12 cellular contexts compared by ENCODE assay signal in genomic region chr9:84002344-84002743, GRCh38. TPM values are rescaled to one million over a fixed set of nuclear protein-coding genes. Genes with fewer than 3 reads are reported as not detected.
A peak's percentile ranks its signal among the peaks of the same experiment; 100 is the strongest.
DNase-seq lines count a peak whose midpoint lies in the region; ATAC-seq, FAIRE-seq and TF ChIP-seq lines count a peak whose summit lies in the region.
"Had no signal": no experiment of that assay in that cellular context is flagged by ENCODE, and none has a peak within 500 bp of the region (broad histone marks: within the 10 kb centered on the region; RNA-seq: fewer than 3 reads in every experiment).

No MANE protein-coding gene starts in this region.

- no peaks in the 10 kb centered on the region for H3K9me3 ChIP-seq in effector memory CD4-positive, alpha-beta T cell (ENCODE audit: control insufficient read depth, low read length)

- H3K9me2 ChIP-seq in GM23338 (ENCODE audit: insufficient read depth) = no peaks in the 10 kb centered on the region

- no peaks in the 10 kb centered on the region for H3F3A ChIP-seq in GM23338 (replicated peaks; ENCODE audit: low read depth)

- intact Hi-C loops in natural killer cell (cut with micrococcal nuclease) = no loop called here

- H3K4me1 Mint-ChIP-seq in T-cell = peaks cover 11 to 13% (median 11%) of the 10 kb centered on the region in 3 donors
- peaks cover 10 to 12% of the 10 kb centered on the region in 2 donors for H3K4me1 Mint-ChIP-seq in natural killer cell
- no peaks in the 10 kb centered on the region for H3K4me1 Mint-ChIP-seq in GM23338

- H3K27ac Mint-ChIP-seq in T-cell (peak overlapping the region; percentile 46 to 58), natural killer cell (peak overlapping the region; percentile 38 to 46), GM23338 (no peak overlapping the region)
- H3K27ac Mint-ChIP-seq: T-helper 1 cell treated with Interleukin-12 subunit alpha and Interleukin-12 subunit beta and Interleukin-4 antibody, amounts not matched to agents 30 μg/mL and 1 μg/mL, for 36 hours had no signal

- H2AFZ ChIP-seq in GM23338 = no peak overlapping the region

- peaks cover 17% of the 10 kb centered on the region for H3K36me3 ChIP-seq in GM23338 (ENCODE audit: insufficient read depth)
- no peaks in the 10 kb centered on the region for H3K36me3 ChIP-seq in effector memory CD4-positive, alpha-beta T cell (ENCODE audit: control insufficient read depth, insufficient read depth, low read length)

- peaks cover 10% of the 10 kb centered on the region for H3K36me3 Mint-ChIP-seq in T-cell
- H3K36me3 Mint-ChIP-seq in natural killer cell = peaks cover 12% of the 10 kb centered on the region
- peaks cover 16% of the 10 kb centered on the region; the same call in 2 of the 3 replicates for H3K36me3 Mint-ChIP-seq in GM23338 (ENCODE audit: low read depth)

- no peak overlapping the region for H3K4me3 ChIP-seq in GM23338
- H3K4me3 ChIP-seq in effector memory CD4-positive, alpha-beta T cell (ENCODE audit: insufficient read depth, low read depth, low read length, poor library complexity, severe bottlenecking) = no peak overlapping the region

- POLR2A ChIA-PET in T-cell (lab: Charles Lee) = interaction anchor here in 1 of 2 donors (0.6 to 0.7 kb wide), 2 partner anchors 81 to 118 kb away, joined by 6 read pairs; no protein-coding TSS in a partner anchor

- TF ChIP-seq CTCF in natural killer cell (IDR thresholded peaks at IDR 0.05) (no peak), GM23338 (conservative IDR thresholded peaks at IDR 0.05; ENCODE audit: low read depth in 2 of 2) (no peak)

- FAIRE-seq in GM19239 (lab: Jason Lieb, UNC) = peak; percentile 83
- FAIRE-seq: bronchial epithelial cell had no signal

- peaks cover 10% of the 10 kb centered on the region for H3K79me2 ChIP-seq in GM23338 (replicated peaks; ENCODE audit: insufficient read depth)

- no peak overlapping the region for H3K4me2 ChIP-seq in GM23338

- H4K20me1 ChIP-seq in GM23338 (replicated peaks; ENCODE audit: insufficient read depth) = peaks cover 9% of the 10 kb centered on the region; the same call in 1 of the 2 replicates

- H3K27me3 Mint-ChIP-seq in T-cell (no peaks in the 10 kb centered on the region), natural killer cell (ENCODE audit: low read depth in 2 of 2) (no peaks in the 10 kb centered on the region), GM23338 (ENCODE audit: insufficient read depth, low read depth, poor library complexity) (no peaks in the 10 kb centered on the region)

- H3K9me3 Mint-ChIP-seq in T-cell (no peaks in the 10 kb centered on the region), natural killer cell (no peaks in the 10 kb centered on the region), GM23338 (no peaks in the 10 kb centered on the region; the same call in 2 of the 3 replicates)
- H3K9me3 Mint-ChIP-seq: T-helper 1 cell treated with Interleukin-12 subunit alpha and Interleukin-12 subunit beta and Interleukin-4 antibody, amounts not matched to agents 30 μg/mL and 1 μg/mL, for 36 hours had no signal

- H3K4me3 Mint-ChIP-seq in T-cell = no peak overlapping the region
- peak overlapping the region; percentile 25 for H3K4me3 Mint-ChIP-seq in natural killer cell
- H3K4me3 Mint-ChIP-seq in GM23338 = no peak overlapping the region
- H3K4me3 Mint-ChIP-seq: T-helper 1 cell treated with Interleukin-12 subunit alpha and Interleukin-12 subunit beta and Interleukin-4 antibody, amounts not matched to agents 30 μg/mL and 1 μg/mL, for 36 hours had no signal

- CTCF ChIA-PET in T-cell (lab: Charles Lee) = interaction anchor here in 1 of 2 donors (0.6 kb wide), 1 partner anchor 19 kb away, joined by 3 read pairs; no protein-coding TSS in a partner anchor

- DNase-seq in GM19239 (ENCODE audit: insufficient read length, low spot score) (no peak), T-cell (no peak), natural killer cell (no peak), GM23338 (ENCODE audit: low spot score) (no peak), SIG-M5 (lab: John Stamatoyannopoulos, UW) (no peak)
- DNase-seq in effector memory CD4-positive, alpha-beta T cell = no peak
- DNase-seq: islet precursor cell; NCI-H1092 treated with DMSO at 0.1 percent for 48 hours; stimulated activated CD4-positive, alpha-beta T cell treated with anti-CD3 and anti-CD28 coated beads, Interleukin-1b, Interleukin-23, amount 100 ng/mL, for 48 hours had no signal

- no peaks in the 10 kb centered on the region for H3K4me1 ChIP-seq in GM23338 (ENCODE audit: insufficient read depth)
- no peaks in the 10 kb centered on the region for H3K4me1 ChIP-seq in effector memory CD4-positive, alpha-beta T cell (ENCODE audit: control insufficient read depth, insufficient read depth, low read length, poor library complexity, severe bottlenecking)

- no peaks in the 10 kb centered on the region for H3K27me3 ChIP-seq in GM23338 (ENCODE audit: insufficient read depth)
- no peaks in the 10 kb centered on the region for H3K27me3 ChIP-seq in effector memory CD4-positive, alpha-beta T cell (replicated peaks; ENCODE audit: control insufficient read depth, insufficient read depth, low read length, poor library complexity, severe bottlenecking)

- no peak overlapping the region for H3K27ac ChIP-seq in GM23338 (ENCODE audit: low read depth)
- no peak overlapping the region for H3K27ac ChIP-seq in effector memory CD4-positive, alpha-beta T cell (ENCODE audit: insufficient read depth, low read length, poor library complexity, severe bottlenecking)

- ATAC-seq in HG02763 (IDR thresholded peaks at IDR 0.05; ENCODE audit: unreplicated experiment) = peak; percentile 71
- peak in 1 of 4 experiments; percentile 63 for ATAC-seq in T-cell (replicated peaks in 1 of 4)
- peak; percentile 68 to 78 (median 78) for ATAC-seq in natural killer cell
- ATAC-seq in GM23338 = no peak

TF ChIP-seq in GM23338, 12 proteins besides CTCF, POLR2A, EP300 and RAD21:
- TF ChIP-seq ZNF331 (CRISPR knock-in tag; IDR thresholded peaks at IDR 0.05; ENCODE audit: low read depth) = no peak
- no peak for TF ChIP-seq NANOG (IDR thresholded peaks at IDR 0.05; ENCODE audit: borderline replicate concordance)
- TF ChIP-seq CREB1 (CRISPR knock-in tag; IDR thresholded peaks at IDR 0.05; ENCODE audit: low read depth) = no peak
- no peak for TF ChIP-seq JUNB (IDR thresholded peaks at IDR 0.05; ENCODE audit: unreplicated experiment)
- no peak for TF ChIP-seq EZH2phosphoT487 (IDR thresholded peaks at IDR 0.05; ENCODE audit: unreplicated experiment)

RNA-seq across cellular contexts. Expression of gene RMI1, which starts 21.7 kb away (rescaled TPM):
- 1 to 10 TPM; 2.3 to 6.9 (median 5.3) TPM for total RNA-seq in T-cell
- 1 to 10 TPM; 2.8 to 5.4 (median 3.0) TPM for total RNA-seq in natural killer cell
- 34.2 and 36.1 TPM in 2 replicates for total RNA-seq in GM23338 (2014; rRNA removed; shearing (Covaris generic))
- 14.5 and 16.9 TPM in 2 replicates for polyA plus RNA-seq in GM23338 (2016; fragmentation: Nextera tagmentation; extraction: Ambion mirVana)

RNA-seq across cellular contexts. Expression of gene HNRNPK, which starts 22.3 kb away (rescaled TPM):
- total RNA-seq in T-cell (100 to 1,000 TPM; 459 to 671 (median 508) TPM), natural killer cell (100 to 1,000 TPM; 703 to 872 (median 771) TPM)
- total RNA-seq in GM23338 (2014; rRNA removed; shearing (Covaris generic)) = 918 and 1,083 TPM in 2 replicates
- 403 and 417 TPM in 2 replicates for polyA plus RNA-seq in GM23338 (2016; fragmentation: Nextera tagmentation; extraction: Ambion mirVana)
